Comparison of ENCODE assay signal across 8 cellular contexts in the genomic region with DNA sequence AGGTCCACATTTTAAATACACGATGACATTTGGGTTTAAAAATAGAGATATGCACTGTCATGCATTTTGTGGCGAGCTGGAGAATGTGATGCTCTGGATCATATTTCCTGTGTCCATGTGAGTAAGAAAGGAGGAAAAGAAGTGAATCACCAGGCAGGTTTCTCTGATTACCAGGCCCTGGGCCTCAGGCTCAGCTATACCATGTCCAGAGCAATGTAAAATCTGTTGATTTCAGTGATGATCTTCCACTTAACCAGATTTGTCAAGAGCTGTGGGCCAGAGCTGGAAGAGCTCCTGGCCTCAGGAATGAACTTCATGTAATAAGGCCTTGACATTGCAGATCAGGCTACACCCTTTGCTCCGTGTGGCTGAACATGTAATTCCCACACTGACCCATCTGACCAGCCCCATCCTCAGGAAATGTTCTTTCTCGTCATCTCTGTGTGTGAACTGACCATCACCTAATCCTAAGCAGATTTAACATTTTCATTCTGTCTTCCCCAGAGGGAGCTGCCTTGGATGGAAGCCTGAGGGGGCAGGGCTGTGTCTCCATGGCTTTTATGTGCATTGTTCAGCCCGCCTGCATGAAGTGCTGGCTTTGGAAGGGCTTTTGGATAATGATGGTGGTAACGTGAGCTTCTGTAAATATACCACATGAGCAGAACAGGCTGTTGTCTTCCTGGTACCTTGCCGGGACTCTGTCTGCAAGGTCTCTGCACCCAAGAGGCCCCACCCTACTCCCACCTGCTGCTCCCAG. TPM values are rescaled to one million over a fixed set of nuclear protein-coding genes. Genes with fewer than 3 reads are reported as not detected.
A peak's percentile ranks its signal among the peaks of the same experiment; 100 is the strongest.
DNase-seq lines count a peak whose midpoint lies in the region; ATAC-seq and TF ChIP-seq lines count a peak whose summit lies in the region.

No MANE protein-coding gene starts in this region.

- peaks cover 0 to 4% (median under 1%) of the 10 kb centered on the region in 6 donors for H3K9me3 Mint-ChIP-seq in immature natural killer cell

- no peak overlapping the region for H2AK5ac ChIP-seq in mesenchymal stem cell (ENCODE audit: low read length, severe bottlenecking)

- H3K4ac ChIP-seq in mesenchymal stem cell (ENCODE audit: low read depth in 1 of 2, low read length in 2 of 2) = no peak overlapping the region

- H3K27ac ChIP-seq in WERI-Rb-1 (peak overlapping the region; percentile 55), mesenchymal stem cell (ENCODE audit: low read length, poor library complexity, severe bottlenecking) (peak overlapping the region; percentile 65)

- no peak overlapping the region for H2BK5ac ChIP-seq in mesenchymal stem cell (ENCODE audit: low read depth, low read length, poor library complexity, severe bottlenecking)

- no peak overlapping the region for H2BK120ac ChIP-seq in mesenchymal stem cell (ENCODE audit: low read depth, low read length)

- peaks cover 5% of the 10 kb centered on the region for H3K4me1 ChIP-seq in mesenchymal stem cell (ENCODE audit: control insufficient read depth, insufficient read depth, low read depth, low read length)

- peaks cover 17 to 55% of the 10 kb centered on the region in 2 donors for H3K4me1 Mint-ChIP-seq in immature natural killer cell

- no peak overlapping the region for H3K18ac ChIP-seq in mesenchymal stem cell (ENCODE audit: low read depth in 1 of 2, low read length in 2 of 2)

- H3K36me3 ChIP-seq in WERI-Rb-1 = no peaks in the 10 kb centered on the region
- no peaks in the 10 kb centered on the region for H3K36me3 ChIP-seq in mesenchymal stem cell (ENCODE audit: control insufficient read depth in 1 of 2, insufficient read depth in 2 of 2, low read depth in 1 of 2, low read length in 2 of 2)

- peaks cover 17 to 35% (median 27%) of the 10 kb centered on the region in 3 donors for H3K36me3 Mint-ChIP-seq in immature natural killer cell

- ATAC-seq in HG02623 (IDR thresholded peaks at IDR 0.05; ENCODE audit: unreplicated experiment) = no peak

- H3K23ac ChIP-seq in mesenchymal stem cell (ENCODE audit: low read length in 2 of 2) = no peak overlapping the region

- no peak overlapping the region for H2BK15ac ChIP-seq in mesenchymal stem cell (ENCODE audit: low read depth, poor library complexity, severe bottlenecking)

- H3K27me3 ChIP-seq in WERI-Rb-1 (ENCODE audit: insufficient read depth, low read depth, severe bottlenecking) (no peaks in the 10 kb centered on the region), mesenchymal stem cell (ENCODE audit: control insufficient read depth in 1 of 2, insufficient read depth in 1 of 2, low read length in 2 of 2) (no peaks in the 10 kb centered on the region)

- H4K8ac ChIP-seq in mesenchymal stem cell (ENCODE audit: low read length) = no peak overlapping the region

- H3K4me3 ChIP-seq in WERI-Rb-1 (ENCODE audit: low read depth, low read length) = no peak overlapping the region
- H3K4me3 ChIP-seq in mesenchymal stem cell (ENCODE audit: insufficient read depth in 1 of 2, low read depth in 1 of 2, low read length in 2 of 2) = peak overlapping the region in 1 of 2 experiments; percentile 20

- H2BK12ac ChIP-seq in mesenchymal stem cell (ENCODE audit: low read length in 2 of 2) = peak overlapping the region in 1 of 2 experiments; percentile 10

- H3K9ac ChIP-seq in mesenchymal stem cell (ENCODE audit: low read length) = peak overlapping the region; percentile 84

- DNase-seq in Caki2 (ENCODE audit: low read depth) (peak; percentile 25), NCI-H1694 treated with DMSO at 0.1 percent for 48 hours (lab: John Stamatoyannopoulos, UW) (peak; percentile 39), WERI-Rb-1 (peak; percentile 82), mesenchymal stem cell (peak; percentile 85), superior temporal gyrus (ENCODE audit: extremely low spot score) (no peak), KBM-7 (no peak), immature natural killer cell (no peak)

- no peak overlapping the region for H4K91ac ChIP-seq in mesenchymal stem cell (ENCODE audit: low read length)

- in situ Hi-C loops in Caki2 (cut with HindIII; ENCODE audit: low pct_unique_long_range_greater_than_20kb, low sequenced_read_pairs) = no loop called here
- in situ Hi-C loops in KBM-7 (cut with MboI; ENCODE audit: low pct_unique_long_range_greater_than_20kb, low sequenced_read_pairs) = no loop called here

- no peak overlapping the region for H3K14ac ChIP-seq in mesenchymal stem cell (ENCODE audit: low read length in 2 of 2)

- WGBS in mesenchymal stem cell = 42% methylated on average over 7 of the region's 7 CpGs

- peak overlapping the region in 1 of 6 donors; percentile 8 for H3K27ac Mint-ChIP-seq in immature natural killer cell

- peaks cover 0 to 2% (median 0%) of the 10 kb centered on the region in 3 donors for H3K27me3 Mint-ChIP-seq in immature natural killer cell (ENCODE audit: low read depth in 3 of 3)

- H3K9me3 ChIP-seq in WERI-Rb-1 (ENCODE audit: severe bottlenecking) (peaks cover 9% of the 10 kb centered on the region), mesenchymal stem cell (ENCODE audit: control insufficient read depth, low read length) (no peaks in the 10 kb centered on the region)

- no peak overlapping the region for H3K4me3 Mint-ChIP-seq in immature natural killer cell

- H2AFZ ChIP-seq in mesenchymal stem cell (ENCODE audit: low read depth, low read length) = peak overlapping the region; percentile 42

- H3K79me1 ChIP-seq in mesenchymal stem cell (replicated peaks; ENCODE audit: low read length, poor library complexity, severe bottlenecking) = no peaks in the 10 kb centered on the region

- no peak overlapping the region for H3K4me2 ChIP-seq in mesenchymal stem cell (ENCODE audit: low read length, poor library complexity, severe bottlenecking)

- TF ChIP-seq CTCF in WERI-Rb-1 (IDR thresholded peaks at IDR 0.05; ENCODE audit: low read depth, low read length) = no peak

RNA-seq across cellular contexts. Expression of gene CRACR2A, which starts 54.5 kb away (rescaled TPM):
- 0.27 TPM in 1 of 2 replicates, not detected in the other for total RNA-seq in Caki2 (2014; rRNA removed; shearing (Covaris generic); ENCODE audit: low replicate concordance)
- 0.40 TPM for polyA plus RNA-seq in mesenchymal stem cell (2013, experiment 1 of 2)
- 0.40 TPM for polyA plus RNA-seq in mesenchymal stem cell (2013, experiment 2 of 2)
- 10 to 100 TPM in 2 of 3 donors, 1 to 10 TPM in 1; 4.0 to 33.9 (median 16.5) TPM for polyA plus RNA-seq in immature natural killer cell

Comparison
In these comparisons a context has a peak if more than half of its experiments do, and no peak if none do; other contexts are left out.
1. DNase-seq: peak in Caki2 (single experiment), NCI-H1694 treated with DMSO at 0.1 percent for 48 hours (single experiment), WERI-Rb-1 (single experiment) and mesenchymal stem cell (single experiment); none in superior temporal gyrus (single experiment), KBM-7 (single experiment) and immature natural killer cell (0 of 3).